Comparison of ENCODE assay signal across 1 cellular context in the genomic region with DNA sequence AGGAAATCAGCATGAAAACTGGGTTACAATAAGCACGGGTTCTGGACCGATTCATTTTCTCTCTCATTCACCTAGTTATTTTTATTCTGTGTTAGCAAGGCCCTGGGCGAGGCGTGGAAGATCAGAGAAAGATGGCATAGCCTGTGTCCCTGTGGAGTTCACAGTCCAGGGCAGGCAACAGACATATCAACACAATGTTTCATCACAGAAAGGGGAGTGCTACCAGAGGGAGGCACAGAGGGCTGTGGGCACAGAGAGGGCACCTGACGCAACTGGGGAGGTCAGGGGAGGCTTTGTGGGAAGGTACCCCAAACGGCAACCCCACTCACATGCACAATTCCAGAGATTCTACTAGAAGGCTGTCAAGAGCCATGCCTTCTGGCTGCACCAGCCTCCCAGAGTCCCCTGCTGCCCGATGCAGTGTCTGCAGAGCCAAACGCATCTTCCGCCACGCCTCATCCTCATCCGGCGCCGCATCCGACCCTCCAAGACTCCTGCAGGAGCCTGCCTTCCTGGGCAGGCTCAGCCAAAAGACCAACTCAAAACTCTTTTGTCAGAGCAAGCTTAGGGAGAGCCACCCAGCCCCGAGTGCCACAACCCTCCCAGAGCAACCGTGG.
A peak's percentile ranks its signal among the peaks of the same experiment; 100 is the strongest.
TF ChIP-seq lines count a peak whose summit lies in the region.

No MANE protein-coding gene starts in this region.

TF ChIP-seq in liver, 16 proteins besides CTCF, POLR2A, EP300 and RAD21 (continued from another document):
- TF ChIP-seq, protein P1, sequence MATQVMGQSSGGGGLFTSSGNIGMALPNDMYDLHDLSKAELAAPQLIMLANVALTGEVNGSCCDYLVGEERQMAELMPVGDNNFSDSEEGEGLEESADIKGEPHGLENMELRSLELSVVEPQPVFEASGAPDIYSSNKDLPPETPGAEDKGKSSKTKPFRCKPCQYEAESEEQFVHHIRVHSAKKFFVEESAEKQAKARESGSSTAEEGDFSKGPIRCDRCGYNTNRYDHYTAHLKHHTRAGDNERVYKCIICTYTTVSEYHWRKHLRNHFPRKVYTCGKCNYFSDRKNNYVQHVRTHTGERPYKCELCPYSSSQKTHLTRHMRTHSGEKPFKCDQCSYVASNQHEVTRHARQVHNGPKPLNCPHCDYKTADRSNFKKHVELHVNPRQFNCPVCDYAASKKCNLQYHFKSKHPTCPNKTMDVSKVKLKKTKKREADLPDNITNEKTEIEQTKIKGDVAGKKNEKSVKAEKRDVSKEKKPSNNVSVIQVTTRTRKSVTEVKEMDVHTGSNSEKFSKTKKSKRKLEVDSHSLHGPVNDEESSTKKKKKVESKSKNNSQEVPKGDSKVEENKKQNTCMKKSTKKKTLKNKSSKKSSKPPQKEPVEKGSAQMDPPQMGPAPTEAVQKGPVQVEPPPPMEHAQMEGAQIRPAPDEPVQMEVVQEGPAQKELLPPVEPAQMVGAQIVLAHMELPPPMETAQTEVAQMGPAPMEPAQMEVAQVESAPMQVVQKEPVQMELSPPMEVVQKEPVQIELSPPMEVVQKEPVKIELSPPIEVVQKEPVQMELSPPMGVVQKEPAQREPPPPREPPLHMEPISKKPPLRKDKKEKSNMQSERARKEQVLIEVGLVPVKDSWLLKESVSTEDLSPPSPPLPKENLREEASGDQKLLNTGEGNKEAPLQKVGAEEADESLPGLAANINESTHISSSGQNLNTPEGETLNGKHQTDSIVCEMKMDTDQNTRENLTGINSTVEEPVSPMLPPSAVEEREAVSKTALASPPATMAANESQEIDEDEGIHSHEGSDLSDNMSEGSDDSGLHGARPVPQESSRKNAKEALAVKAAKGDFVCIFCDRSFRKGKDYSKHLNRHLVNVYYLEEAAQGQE (IDR thresholded peaks at IDR 0.05): no peak
- TF ChIP-seq YY1 (IDR thresholded peaks at IDR 0.05) (peak; percentile 71), JUND (IDR thresholded peaks at IDR 0.05) (peak in 1 of 2 donors; percentile 29), RXRA (IDR thresholded peaks at IDR 0.05) (peak; percentile 37 to 78), SP1 (IDR thresholded peaks at IDR 0.05) (peak; percentile 39), GABPA (IDR thresholded peaks at IDR 0.05 in 1 of 2, conservative IDR thresholded peaks at IDR 0.05 in 1 of 2) (no peak), EGR1 (IDR thresholded peaks at IDR 0.05; ENCODE audit: low read depth in 2 of 2) (no peak), HNF4G (IDR thresholded peaks at IDR 0.05) (no peak)
